In the genomic region with DNA sequence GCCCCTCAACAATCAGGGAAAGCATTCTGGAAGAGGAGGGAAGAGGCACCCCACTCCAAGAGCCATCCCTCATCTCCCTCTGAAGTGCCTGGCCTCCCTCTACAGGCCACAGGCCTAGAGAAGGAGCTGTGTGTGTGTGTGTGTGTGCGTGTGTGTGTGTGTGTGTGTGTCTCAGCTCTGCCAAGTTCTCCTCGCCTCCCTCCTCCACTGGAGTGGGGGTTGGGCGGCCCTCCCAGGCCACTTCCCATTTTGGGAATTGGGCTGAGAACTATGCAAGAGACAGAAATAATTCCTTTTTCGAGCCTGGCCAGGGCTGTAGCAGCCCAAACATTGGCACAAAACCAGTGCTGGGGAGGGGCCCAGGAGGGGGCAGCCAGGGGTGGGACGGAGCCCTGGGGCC, we compare ENCODE assay signal across 10 cellular contexts. TPM values are rescaled to one million over a fixed set of nuclear protein-coding genes. Genes with fewer than 3 reads are reported as not detected.
A peak's percentile ranks its signal among the peaks of the same experiment; 100 is the strongest.
DNase-seq lines count a peak whose midpoint lies in the region; ATAC-seq and TF ChIP-seq lines count a peak whose summit lies in the region.
"Had no signal": no experiment of that assay in that cellular context is flagged by ENCODE, and none has a peak within 500 bp of the region (broad histone marks: within the 10 kb centered on the region; RNA-seq: fewer than 3 reads in every experiment).

No MANE protein-coding gene starts in this region.

- DNase-seq in OCI-M1 (lab: John Stamatoyannopoulos, UW) (peak; percentile 78), lower lobe of right lung (peak; percentile 59), substantia nigra (lab: John Stamatoyannopoulos, UW) (peak in 31 of 49 donors; percentile 3 to 67 (median 28)), PC-9 (no peak)
- no peak for DNase-seq in activated CD4-positive, CD25-positive, alpha-beta regulatory T cell (lab: John Stamatoyannopoulos, UW)
- DNase-seq in activated effector memory CD4-positive, alpha-beta T cell treated with Interleukin-2 at 50 U/mL for 16 hours = no peak
- DNase-seq: activated CD4-positive, alpha-beta T cell treated with anti-CD3 and anti-CD28 coated beads, Interleukin-2, amount 50 U/mL, for 1 hour; NCI-H69 had no signal

- H3K79me2 ChIP-seq in PC-9 (ENCODE audit: low read depth) = no peaks in the 10 kb centered on the region

- TF ChIP-seq CTCF in lower lobe of right lung (IDR thresholded peaks at IDR 0.05) (no peak), PC-9 (conservative IDR thresholded peaks at IDR 0.05) (no peak)

- no peaks in the 10 kb centered on the region for H3K27me3 ChIP-seq in lower lobe of right lung (ENCODE audit: low read depth)
- peaks cover 6% of the 10 kb centered on the region; the same call in 1 of the 2 replicates for H3K27me3 ChIP-seq in PC-9 (ENCODE audit: insufficient read depth, low read depth)

- H3K4me2 ChIP-seq in PC-9 = no peak overlapping the region

- CTCF ChIA-PET in PC-9 (lab: Charles Lee) = no interaction called here

- H4K20me1 ChIP-seq in PC-9 (ENCODE audit: insufficient read depth) = no peaks in the 10 kb centered on the region

- intact Hi-C loops in lower lobe of right lung (cut with DNase I) = no loop called here
- intact Hi-C loops in PC-9 (cut with micrococcal nuclease; ENCODE audit: unreplicated experiment) = no loop called here

- H3K9me3 ChIP-seq in lower lobe of right lung (no peaks in the 10 kb centered on the region), PC-9 (ENCODE audit: insufficient read depth, low read depth) (no peaks in the 10 kb centered on the region)

- no peaks in the 10 kb centered on the region for H3K9me2 ChIP-seq in PC-9 (ENCODE audit: insufficient read depth)

- no TSS peak for BruUV-seq in PC-9 (replicated peaks; lab: Mats Ljungman, UMichigan)

- H3F3A ChIP-seq in PC-9 (ENCODE audit: insufficient read depth, low read depth) = no peaks in the 10 kb centered on the region

- ATAC-seq in esophagus mucosa (peak; percentile 25), lower lobe of right lung (peak; percentile 63 to 77), GM21786 (IDR thresholded peaks at IDR 0.05; ENCODE audit: unreplicated experiment) (no peak)

- H2AFZ ChIP-seq in PC-9 = no peak overlapping the region

- H3K4me1 ChIP-seq in lower lobe of right lung (peaks cover 18% of the 10 kb centered on the region), PC-9 (replicated peaks; ENCODE audit: insufficient read depth) (no peaks in the 10 kb centered on the region)

- H3K4me3 ChIP-seq in lower lobe of right lung (no peak overlapping the region), PC-9 (no peak overlapping the region)

- H3K36me3 ChIP-seq in lower lobe of right lung (no peaks in the 10 kb centered on the region), PC-9 (ENCODE audit: low read depth) (no peaks in the 10 kb centered on the region)

- POLR2A ChIA-PET in PC-9 (lab: Charles Lee; ENCODE audit: unreplicated experiment) = no interaction called here

- H3K27ac ChIP-seq in lower lobe of right lung (no peak overlapping the region), substantia nigra (ENCODE audit: low read depth, low read length, poor library complexity, severe bottlenecking) (no peak overlapping the region), PC-9 (no peak overlapping the region)

RNA-seq across cellular contexts. Expression of gene KCNB1, which starts 35.7 kb away (rescaled TPM):
- 0.52 TPM for total RNA-seq in esophagus mucosa
- 0.53 TPM for total RNA-seq in lower lobe of right lung
- 0.04 TPM in 1 of 2 replicates, not detected in the other for total RNA-seq in PC-9 (2021)

Comparison
In these comparisons a context has a peak if more than half of its experiments do, and no peak if none do; other contexts are left out.
1. DNase-seq: peak in OCI-M1 (single experiment), lower lobe of right lung (single experiment) and substantia nigra (31 of 49); none in activated CD4-positive, CD25-positive, alpha-beta regulatory T cell (0 of 4), activated effector memory CD4-positive, alpha-beta T cell treated with Interleukin-2 at 50 U/mL for 16 hours (single experiment) and PC-9 (0 of 2).